ENCODE assay signal across 23 cellular contexts in the genomic region with DNA sequence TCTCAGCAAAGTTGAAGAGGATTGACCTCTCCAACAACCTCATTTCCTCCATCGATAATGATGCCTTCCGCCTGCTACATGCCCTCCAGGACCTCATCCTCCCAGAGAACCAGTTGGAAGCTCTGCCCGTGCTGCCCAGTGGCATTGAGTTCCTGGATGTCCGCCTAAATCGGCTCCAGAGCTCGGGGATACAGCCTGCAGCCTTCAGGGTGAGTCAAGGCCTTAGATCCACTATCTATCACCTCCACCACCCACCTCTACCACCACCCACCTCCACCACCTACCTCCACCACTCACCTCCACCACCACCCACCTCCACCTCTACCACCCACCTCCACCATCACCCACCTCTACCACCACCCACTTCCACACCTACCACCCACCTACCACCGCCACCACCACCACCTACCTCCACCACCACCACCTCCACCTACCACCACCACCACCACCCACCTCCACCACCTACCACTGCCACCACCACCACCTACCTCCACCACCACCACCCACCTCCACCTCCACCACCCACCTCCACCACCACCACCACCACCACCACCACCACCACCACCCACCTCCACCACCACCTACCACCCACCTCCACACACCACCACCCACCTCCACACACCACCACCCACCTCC. TPM values are rescaled to one million over a fixed set of nuclear protein-coding genes. Genes with fewer than 3 reads are reported as not detected.
DNase-seq lines count a peak whose midpoint lies in the region; ATAC-seq and TF ChIP-seq lines count a peak whose summit lies in the region.
"Had no signal": no experiment of that assay in that cellular context is flagged by ENCODE, and none has a peak within 500 bp of the region (broad histone marks: within the 10 kb centered on the region; RNA-seq: fewer than 3 reads in every experiment).

No MANE protein-coding gene starts in this region.

- H3K4me3 Mint-ChIP-seq in activated naive CD8-positive, alpha-beta T cell treated with anti-CD3 and anti-CD28 coated beads, Interleukin-2, amount 10 ng/mL, durations not matched to agents 7 days and 5 days = no peak overlapping the region
- H3K4me3 Mint-ChIP-seq in activated naive CD8-positive, alpha-beta T cell treated with anti-CD3 and anti-CD28 coated beads, Interleukin-2, amount 50 U/mL, for 24 hours = no peak overlapping the region
- no peak overlapping the region for H3K4me3 Mint-ChIP-seq in activated T-helper 1 cell treated with anti-CD3 and anti-CD28 coated beads, Interleukin-12 subunit alpha, Interleukin-12 subunit beta, Interleukin-2, Interleukin-4 antibody, amounts not matched to agents 30 ng/mL and 10 ng/mL and 1 ng/mL, durations not matched to agents 14 hours and 24 hours and 36 hours
- H3K4me3 Mint-ChIP-seq in stimulated activated memory B cell treated with anti-CD40 and anti-IgM and Interleukin-4, amounts not matched to agents 10 μg/mL and 1 μg/mL and 100 μg/mL, for 72 hours = no peak overlapping the region
- H3K4me3 Mint-ChIP-seq: CD14-positive monocyte; CD4-positive, alpha-beta T cell; CD8-positive, alpha-beta memory T cell had no signal

- TF ChIP-seq CTCF in HEK293 (tag by site-specific recombination; IDR thresholded peaks at IDR 0.05) = no peak

- H3K9me3 Mint-ChIP-seq in activated naive CD8-positive, alpha-beta T cell treated with anti-CD3 and anti-CD28 coated beads, Interleukin-2, amount 10 ng/mL, durations not matched to agents 7 days and 5 days = no peaks in the 10 kb centered on the region
- H3K9me3 Mint-ChIP-seq in activated naive CD8-positive, alpha-beta T cell treated with anti-CD3 and anti-CD28 coated beads, Interleukin-2, amount 50 U/mL, for 24 hours = no peaks in the 10 kb centered on the region
- H3K9me3 Mint-ChIP-seq in activated T-helper 1 cell treated with anti-CD3 and anti-CD28 coated beads, Interleukin-12 subunit alpha, Interleukin-12 subunit beta, Interleukin-2, Interleukin-4 antibody, amounts not matched to agents 30 ng/mL and 10 ng/mL and 1 ng/mL, durations not matched to agents 14 hours and 24 hours and 36 hours = no peaks in the 10 kb centered on the region
- no peaks in the 10 kb centered on the region for H3K9me3 Mint-ChIP-seq in stimulated activated memory B cell treated with anti-CD40 and anti-IgM and Interleukin-4, amounts not matched to agents 10 μg/mL and 1 μg/mL and 100 μg/mL, for 72 hours
- H3K9me3 Mint-ChIP-seq: CD14-positive monocyte; CD4-positive, alpha-beta T cell had no signal

- no peaks in the 10 kb centered on the region for H3K36me3 ChIP-seq in HEK293 (ENCODE audit: control insufficient read depth in 2 of 2, insufficient read depth in 1 of 2, low read length in 2 of 2)
- H3K36me3 ChIP-seq: BE2C; BLaER1 treated with 17β-estradiol and CSF1 and Interleukin-3, amounts not matched to agents 10 nM and 100 nM; HAP-1 had no signal

- no peak for DNase-seq in activated naive CD8-positive, alpha-beta T cell treated with anti-CD3 and anti-CD28 coated beads, Interleukin-2, amount 10 ng/mL, durations not matched to agents 7 days and 5 days
- no peak for DNase-seq in activated naive CD8-positive, alpha-beta T cell treated with anti-CD3 and anti-CD28 coated beads, Interleukin-2, amount 50 U/mL, for 24 hours
- no peak for DNase-seq in activated T-helper 1 cell treated with anti-CD3 and anti-CD28 coated beads, Interleukin-12 subunit alpha, Interleukin-12 subunit beta, Interleukin-2, Interleukin-4 antibody, amounts not matched to agents 30 ng/mL and 10 ng/mL and 1 ng/mL, durations not matched to agents 14 hours and 24 hours and 36 hours (ENCODE audit: low spot score)
- DNase-seq in NCI-H526 (lab: John Stamatoyannopoulos, UW) = no peak
- DNase-seq: 8988T; ACHN; AML-193; BE2C; CD4-positive, alpha-beta T cell; CD8-positive, alpha-beta memory T cell; DMS 273 treated with DMSO at 0.1 percent for 48 hours; DMS79 treated with DMSO at 0.1 percent for 48 hours; GF-D8; GOT3 had no signal

- CTCF ChIA-PET in HEK293 (lab: Yijun Ruan, JAX) = no interaction called here

- POLR2A ChIA-PET in activated naive CD8-positive, alpha-beta T cell treated with anti-CD3 and anti-CD28 coated beads, Interleukin-2, amount 10 ng/mL, durations not matched to agents 7 days and 5 days (lab: Charles Lee) = no interaction called here
- POLR2A ChIA-PET in HEK293 (lab: Yijun Ruan, JAX) = no interaction called here

- ATAC-seq in activated naive CD8-positive, alpha-beta T cell treated with anti-CD3 and anti-CD28 coated beads, Interleukin-2, amount 10 ng/mL, durations not matched to agents 7 days and 5 days (ENCODE audit: low read depth) = no peak
- ATAC-seq in activated naive CD8-positive, alpha-beta T cell treated with anti-CD3 and anti-CD28 coated beads, Interleukin-2, amount 50 U/mL, for 24 hours = no peak
- peak; percentile 78 for ATAC-seq in stimulated activated memory B cell treated with anti-CD40 and anti-IgM and Interleukin-4, amounts not matched to agents 10 μg/mL and 1 μg/mL and 100 μg/mL, for 72 hours
- no peak for ATAC-seq in GM21381 (IDR thresholded peaks at IDR 0.05; ENCODE audit: unreplicated experiment)
- ATAC-seq: A549 had no signal

- peaks cover 16% of the 10 kb centered on the region for H3K27me3 Mint-ChIP-seq in activated naive CD8-positive, alpha-beta T cell treated with anti-CD3 and anti-CD28 coated beads, Interleukin-2, amount 10 ng/mL, durations not matched to agents 7 days and 5 days
- H3K27me3 Mint-ChIP-seq in activated naive CD8-positive, alpha-beta T cell treated with anti-CD3 and anti-CD28 coated beads, Interleukin-2, amount 50 U/mL, for 24 hours = no peaks in the 10 kb centered on the region
- peaks cover 19% of the 10 kb centered on the region for H3K27me3 Mint-ChIP-seq in activated T-helper 1 cell treated with anti-CD3 and anti-CD28 coated beads, Interleukin-12 subunit alpha, Interleukin-12 subunit beta, Interleukin-2, Interleukin-4 antibody, amounts not matched to agents 30 ng/mL and 10 ng/mL and 1 ng/mL, durations not matched to agents 14 hours and 24 hours and 36 hours (ENCODE audit: insufficient read depth)
- H3K27me3 Mint-ChIP-seq in stimulated activated memory B cell treated with anti-CD40 and anti-IgM and Interleukin-4, amounts not matched to agents 10 μg/mL and 1 μg/mL and 100 μg/mL, for 72 hours = peaks cover 31% of the 10 kb centered on the region
- H3K27me3 Mint-ChIP-seq: CD4-positive, alpha-beta T cell had no signal

- H3K4me1 ChIP-seq in HEK293 (ENCODE audit: control insufficient read depth, insufficient read depth, low read length) = no peaks in the 10 kb centered on the region
- H3K4me1 ChIP-seq: BE2C, HAP-1 had no signal

- no peaks in the 10 kb centered on the region for H3K36me3 Mint-ChIP-seq in activated naive CD8-positive, alpha-beta T cell treated with anti-CD3 and anti-CD28 coated beads, Interleukin-2, amount 10 ng/mL, durations not matched to agents 7 days and 5 days
- H3K36me3 Mint-ChIP-seq in activated naive CD8-positive, alpha-beta T cell treated with anti-CD3 and anti-CD28 coated beads, Interleukin-2, amount 50 U/mL, for 24 hours (ENCODE audit: low read depth) = no peaks in the 10 kb centered on the region
- H3K36me3 Mint-ChIP-seq in activated T-helper 1 cell treated with anti-CD3 and anti-CD28 coated beads, Interleukin-12 subunit alpha, Interleukin-12 subunit beta, Interleukin-2, Interleukin-4 antibody, amounts not matched to agents 30 ng/mL and 10 ng/mL and 1 ng/mL, durations not matched to agents 14 hours and 24 hours and 36 hours (ENCODE audit: low read depth) = no peaks in the 10 kb centered on the region
- H3K36me3 Mint-ChIP-seq in stimulated activated memory B cell treated with anti-CD40 and anti-IgM and Interleukin-4, amounts not matched to agents 10 μg/mL and 1 μg/mL and 100 μg/mL, for 72 hours = no peaks in the 10 kb centered on the region
- H3K36me3 Mint-ChIP-seq: CD14-positive monocyte; CD8-positive, alpha-beta memory T cell had no signal

- intact Hi-C loops in activated T-helper 1 cell treated with anti-CD3 and anti-CD28 coated beads, Interleukin-12 subunit alpha, Interleukin-12 subunit beta, Interleukin-2, Interleukin-4 antibody, amounts not matched to agents 30 ng/mL and 10 ng/mL and 1 ng/mL, durations not matched to agents 14 hours and 24 hours and 36 hours (cut with micrococcal nuclease) = loop anchor here (10.0 kb wide), 1 partner anchor 295 kb away; a partner anchor contains a TSS

- no peaks in the 10 kb centered on the region for H3K9me3 ChIP-seq in HEK293 (ENCODE audit: control insufficient read depth, insufficient read depth, low read depth, low read length)
- H3K9me3 ChIP-seq: A549; BE2C; BLaER1 treated with 17β-estradiol and CSF1 and Interleukin-3, amounts not matched to agents 10 nM and 100 nM; HAP-1 had no signal

- H3K27ac ChIP-seq in HEK293 (ENCODE audit: extremely low read depth, low read depth, low read length) = no peak overlapping the region
- H3K27ac ChIP-seq: A549; BLaER1 treated with 17β-estradiol and CSF1 and Interleukin-3, amounts not matched to agents 10 nM and 100 nM had no signal

- H3K27ac Mint-ChIP-seq in activated naive CD8-positive, alpha-beta T cell treated with anti-CD3 and anti-CD28 coated beads, Interleukin-2, amount 10 ng/mL, durations not matched to agents 7 days and 5 days = peak overlapping the region; percentile 61
- H3K27ac Mint-ChIP-seq in activated naive CD8-positive, alpha-beta T cell treated with anti-CD3 and anti-CD28 coated beads, Interleukin-2, amount 50 U/mL, for 24 hours = no peak overlapping the region
- H3K27ac Mint-ChIP-seq in activated T-helper 1 cell treated with anti-CD3 and anti-CD28 coated beads, Interleukin-12 subunit alpha, Interleukin-12 subunit beta, Interleukin-2, Interleukin-4 antibody, amounts not matched to agents 30 ng/mL and 10 ng/mL and 1 ng/mL, durations not matched to agents 14 hours and 24 hours and 36 hours = peak overlapping the region; percentile 40
- H3K27ac Mint-ChIP-seq in stimulated activated memory B cell treated with anti-CD40 and anti-IgM and Interleukin-4, amounts not matched to agents 10 μg/mL and 1 μg/mL and 100 μg/mL, for 72 hours = no peak overlapping the region
- H3K27ac Mint-ChIP-seq: CD4-positive, alpha-beta T cell had no signal

- H3K4me1 Mint-ChIP-seq in activated naive CD8-positive, alpha-beta T cell treated with anti-CD3 and anti-CD28 coated beads, Interleukin-2, amount 10 ng/mL, durations not matched to agents 7 days and 5 days = peaks cover 2% of the 10 kb centered on the region
- no peaks in the 10 kb centered on the region for H3K4me1 Mint-ChIP-seq in activated naive CD8-positive, alpha-beta T cell treated with anti-CD3 and anti-CD28 coated beads, Interleukin-2, amount 50 U/mL, for 24 hours
- peaks cover 4% of the 10 kb centered on the region for H3K4me1 Mint-ChIP-seq in activated T-helper 1 cell treated with anti-CD3 and anti-CD28 coated beads, Interleukin-12 subunit alpha, Interleukin-12 subunit beta, Interleukin-2, Interleukin-4 antibody, amounts not matched to agents 30 ng/mL and 10 ng/mL and 1 ng/mL, durations not matched to agents 14 hours and 24 hours and 36 hours (ENCODE audit: low read depth)
- peaks cover 5% of the 10 kb centered on the region for H3K4me1 Mint-ChIP-seq in stimulated activated memory B cell treated with anti-CD40 and anti-IgM and Interleukin-4, amounts not matched to agents 10 μg/mL and 1 μg/mL and 100 μg/mL, for 72 hours

- H3K4me3 ChIP-seq in HEK293 (ENCODE audit: low read depth, low read length) = no peak overlapping the region
- H3K4me3 ChIP-seq: A549; BLaER1 treated with 17β-estradiol and CSF1 and Interleukin-3, amounts not matched to agents 10 nM and 100 nM; HAP-1 had no signal

RNA-seq across cellular contexts. Expression of a gene that starts 5.8 kb away (rescaled TPM):
- total RNA-seq in activated naive CD8-positive, alpha-beta T cell treated with anti-CD3 and anti-CD28 coated beads, Interleukin-2, amount 10 ng/mL, durations not matched to agents 7 days and 5 days = not detected
- total RNA-seq in activated T-helper 1 cell treated with anti-CD3 and anti-CD28 coated beads, Interleukin-12 subunit alpha, Interleukin-12 subunit beta, Interleukin-2, Interleukin-4 antibody, amounts not matched to agents 30 ng/mL and 10 ng/mL and 1 ng/mL, durations not matched to agents 14 hours and 24 hours and 36 hours = not detected in 2 replicates
- total RNA-seq: CD4-positive, alpha-beta T cell; CD8-positive, alpha-beta memory T cell; Daoy; G401 had no signal

RNA-seq across cellular contexts. Expression of a gene that starts 24.2 kb away (rescaled TPM):
- not detected for total RNA-seq in activated naive CD8-positive, alpha-beta T cell treated with anti-CD3 and anti-CD28 coated beads, Interleukin-2, amount 10 ng/mL, durations not matched to agents 7 days and 5 days
- not detected in 2 replicates for total RNA-seq in activated T-helper 1 cell treated with anti-CD3 and anti-CD28 coated beads, Interleukin-12 subunit alpha, Interleukin-12 subunit beta, Interleukin-2, Interleukin-4 antibody, amounts not matched to agents 30 ng/mL and 10 ng/mL and 1 ng/mL, durations not matched to agents 14 hours and 24 hours and 36 hours
- total RNA-seq: CD4-positive, alpha-beta T cell; CD8-positive, alpha-beta memory T cell; Daoy; G401 had no signal

Comparison
In these comparisons a context has a peak if more than half of its experiments do, and no peak if none do; other contexts are left out.
1. H3K27ac Mint-ChIP-seq: peak in activated naive CD8-positive, alpha-beta T cell treated with anti-CD3 and anti-CD28 coated beads, Interleukin-2, amount 10 ng/mL, durations not matched to agents 7 days and 5 days (single experiment) and activated T-helper 1 cell treated with anti-CD3 and anti-CD28 coated beads, Interleukin-12 subunit alpha, Interleukin-12 subunit beta, Interleukin-2, Interleukin-4 antibody, amounts not matched to agents 30 ng/mL and 10 ng/mL and 1 ng/mL, durations not matched to agents 14 hours and 24 hours and 36 hours (single experiment); none in activated naive CD8-positive, alpha-beta T cell treated with anti-CD3 and anti-CD28 coated beads, Interleukin-2, amount 50 U/mL, for 24 hours (single experiment) and stimulated activated memory B cell treated with anti-CD40 and anti-IgM and Interleukin-4, amounts not matched to agents 10 μg/mL and 1 μg/mL and 100 μg/mL, for 72 hours (single experiment).